10 cellular contexts compared by ENCODE assay signal in the genomic region with DNA sequence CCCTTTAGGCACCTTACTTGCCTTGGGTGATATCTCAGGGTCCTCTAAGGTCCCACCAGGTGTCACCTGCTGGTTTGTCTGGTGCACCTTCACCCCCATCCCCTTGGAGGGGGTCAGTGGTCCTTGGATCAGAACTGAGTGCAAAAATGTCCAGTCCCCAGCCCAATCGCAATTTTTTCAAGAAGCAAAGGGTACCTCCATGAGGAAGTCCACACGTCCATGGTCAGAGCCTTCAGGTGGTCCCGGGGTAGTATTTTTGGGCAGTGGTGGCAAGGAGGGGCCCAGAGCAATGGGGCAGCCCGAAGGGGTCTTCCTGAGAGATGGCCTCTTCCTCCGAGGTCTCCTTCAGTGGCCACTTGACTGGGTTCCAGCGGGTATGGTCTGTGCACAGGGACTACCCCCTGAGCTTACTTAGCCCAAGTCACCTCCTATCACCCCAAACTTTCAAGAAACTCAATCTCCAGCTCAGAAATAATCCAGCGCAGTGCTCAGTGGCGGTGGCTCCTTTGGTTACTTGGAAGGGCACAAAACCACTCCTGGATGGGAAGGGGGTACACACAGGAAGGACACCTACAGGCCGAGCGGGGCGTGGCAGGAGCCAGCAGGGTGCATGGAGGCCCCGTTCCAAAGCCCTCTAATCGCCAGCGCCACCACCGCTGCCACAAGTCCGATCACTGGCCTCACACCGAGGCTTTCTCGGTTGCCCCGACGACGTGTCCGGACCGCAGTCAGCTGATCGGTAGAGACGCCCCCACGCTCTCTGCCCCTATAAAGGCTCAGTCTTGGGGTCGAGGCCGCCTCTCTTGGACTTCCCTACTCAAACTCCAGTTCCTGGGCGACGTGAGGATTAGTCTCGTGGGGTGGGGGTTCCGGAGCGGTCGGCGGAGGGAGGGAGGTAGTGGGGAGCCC. TPM values are rescaled to one million over a fixed set of nuclear protein-coding genes. Genes with fewer than 3 reads are reported as not detected.
DNase-seq lines count a peak whose midpoint lies in the region; ATAC-seq and TF ChIP-seq lines count a peak whose summit lies in the region.
"Had no signal": no experiment of that assay in that cellular context is flagged by ENCODE, and none has a peak within 500 bp of the region (broad histone marks: within the 10 kb centered on the region; RNA-seq: fewer than 3 reads in every experiment).

No MANE protein-coding gene starts in this region.

- peak; percentile 47 for DNase-seq in AG20443 (ENCODE audit: low spot score)
- peak; percentile 57 for DNase-seq in activated naive CD4-positive, alpha-beta T cell treated with anti-CD3 and anti-CD28 coated beads, Interleukin-2, amount 10 ng/mL, durations not matched to agents 7 days and 5 days
- DNase-seq in heart left ventricle = peak in 3 of 5 donors; percentile 45 to 72 (median 56)
- peak; percentile 44 to 92 (median 60) for DNase-seq in posterior cingulate gyrus

- TF ChIP-seq POLR2A in heart left ventricle (IDR thresholded peaks at IDR 0.05) (no peak), GM18505 (IDR thresholded peaks at IDR 0.05; ENCODE audit: borderline replicate concordance, extremely low read depth, insufficient read depth, insufficient read length) (no peak)

- peaks cover 14% of the 10 kb centered on the region for H3K36me3 Mint-ChIP-seq in activated naive CD4-positive, alpha-beta T cell treated with anti-CD3 and anti-CD28 coated beads, Interleukin-2, amount 10 ng/mL, durations not matched to agents 7 days and 5 days

- H3K27ac ChIP-seq in OCI-LY3 (ENCODE audit: low read length) (no peak overlapping the region), heart left ventricle (peak overlapping the region in 1 of 12 donors; percentile 24)

- peaks cover 31% of the 10 kb centered on the region for H3K27me3 Mint-ChIP-seq in activated naive CD4-positive, alpha-beta T cell treated with anti-CD3 and anti-CD28 coated beads, Interleukin-2, amount 10 ng/mL, durations not matched to agents 7 days and 5 days

- no peaks in the 10 kb centered on the region for H3K9me3 Mint-ChIP-seq in activated naive CD4-positive, alpha-beta T cell treated with anti-CD3 and anti-CD28 coated beads, Interleukin-2, amount 10 ng/mL, durations not matched to agents 7 days and 5 days

- CTCF ChIA-PET in activated naive CD4-positive, alpha-beta T cell treated with anti-CD3 and anti-CD28 coated beads, Interleukin-2, amount 10 ng/mL, durations not matched to agents 7 days and 5 days (lab: Charles Lee) = interaction anchor here (0.9 to 11.5 kb wide), 2 partner anchors 14 to 17 kb away, joined by 3 to 130 read pairs; a partner anchor contains a TSS

- no peak overlapping the region for H2AFZ ChIP-seq in OCI-LY3 (ENCODE audit: low read depth, low read length)

- H3K4me2 ChIP-seq in OCI-LY3 (ENCODE audit: low read length) = 0 out of 2 replicates have a peak overlapping the region, but pooled peaks have one; percentile 45

- H3K36me3 ChIP-seq in OCI-LY3 (replicated peaks; ENCODE audit: low read depth, low read length) = peaks cover 2% of the 10 kb centered on the region
- H3K36me3 ChIP-seq in heart left ventricle = peaks cover 0 to 11% (median 3%) of the 10 kb centered on the region in 9 donors
- H3K36me3 ChIP-seq: HAP-1 had no signal

- ATAC-seq in GM19372 (IDR thresholded peaks at IDR 0.05; ENCODE audit: low read depth, unreplicated experiment) (peak; percentile 42), heart left ventricle (peak; percentile 28 to 56 (median 34)), GM18505 (IDR thresholded peaks at IDR 0.05; ENCODE audit: unreplicated experiment) (no peak), GM18870 (IDR thresholded peaks at IDR 0.05; ENCODE audit: unreplicated experiment) (no peak)

- intact Hi-C loops in heart left ventricle (cut with DNase I) = loop anchor here in 2 of 10 donors (5.0 to 10.0 kb wide), 2 partner anchors 123 to 156 kb away; a partner anchor contains a TSS
- intact Hi-C loops in posterior cingulate gyrus (cut with DNase I) = no loop called here

- H3K4me3 Mint-ChIP-seq in activated naive CD4-positive, alpha-beta T cell treated with anti-CD3 and anti-CD28 coated beads, Interleukin-2, amount 10 ng/mL, durations not matched to agents 7 days and 5 days = no peak overlapping the region

- H3K9me3 ChIP-seq in OCI-LY3 (ENCODE audit: insufficient read depth, low read length) (no peaks in the 10 kb centered on the region), heart left ventricle (no peaks in the 10 kb centered on the region)
- H3K9me3 ChIP-seq: HAP-1 had no signal

- H3K79me2 ChIP-seq in OCI-LY3 (ENCODE audit: low read length) = no peaks in the 10 kb centered on the region

- no peaks in the 10 kb centered on the region for H3K4me1 ChIP-seq in OCI-LY3 (ENCODE audit: low read length)
- H3K4me1 ChIP-seq in heart left ventricle = peaks cover 0 to 26% (median 13%) of the 10 kb centered on the region in 12 donors

- H3K9ac ChIP-seq in OCI-LY3 (ENCODE audit: low read length) = no peak overlapping the region

- WGBS in heart left ventricle, 4 donors = 23 to 73% (median 24%) methylated on average over 10 to 35 of the region's 35 CpGs

- TF ChIP-seq CTCF in OCI-LY3 (IDR thresholded peaks at IDR 0.05; ENCODE audit: low read depth, low read length) (peak; percentile 47), heart left ventricle (IDR thresholded peaks at IDR 0.05) (peak in 9 of 12 donors; percentile 8 to 42 (median 32))

- no peaks in the 10 kb centered on the region for H3K27me3 ChIP-seq in OCI-LY3 (ENCODE audit: low read depth, low read length)
- no peaks in the 10 kb centered on the region for H3K27me3 ChIP-seq in heart left ventricle

- H3K4me3 ChIP-seq in OCI-LY3 (ENCODE audit: low read length) (no peak overlapping the region), heart left ventricle (peak overlapping the region in 11 of 12 donors; percentile 2 to 50 (median 40))
- H3K4me3 ChIP-seq: HAP-1 had no signal

- H3K27ac Mint-ChIP-seq in activated naive CD4-positive, alpha-beta T cell treated with anti-CD3 and anti-CD28 coated beads, Interleukin-2, amount 10 ng/mL, durations not matched to agents 7 days and 5 days = no peak overlapping the region

- H4K20me1 ChIP-seq in OCI-LY3 (ENCODE audit: insufficient read depth, low read length) = no peaks in the 10 kb centered on the region

- H3K4me1 Mint-ChIP-seq in activated naive CD4-positive, alpha-beta T cell treated with anti-CD3 and anti-CD28 coated beads, Interleukin-2, amount 10 ng/mL, durations not matched to agents 7 days and 5 days = peaks cover 50% of the 10 kb centered on the region

RNA-seq across cellular contexts. Expression of a gene that starts 4.5 kb away (rescaled TPM):
- 1 to 10 TPM in 2 of 9 donors, under 1 TPM in 3, not detected in 4; 0.35 to 2.3 (median 0.72) TPM for total RNA-seq in heart left ventricle
- polyA plus RNA-seq in heart left ventricle = under 1 TPM; 0.30 to 0.65 TPM
- total RNA-seq: renal cortical epithelial cell had no signal

RNA-seq across cellular contexts. Expression of a gene that starts 16.7 kb away (rescaled TPM):
- total RNA-seq in heart left ventricle = 10 to 100 TPM; 18.5 to 46.6 (median 29.2) TPM
- polyA plus RNA-seq in heart left ventricle = 10 to 100 TPM; 34.1 to 42.0 TPM

RNA-seq across cellular contexts. Expression of a gene that starts 16.9 kb away (rescaled TPM):
- total RNA-seq in heart left ventricle = under 1 TPM in 6 of 9 donors, not detected in 3; 0.11 to 0.75 (median 0.48) TPM
- under 1 TPM in 1 of 2 donors, not detected in 1; 0.14 TPM for polyA plus RNA-seq in heart left ventricle

RNA-seq across cellular contexts. Expression of a gene that starts 30.2 kb away (rescaled TPM):
- 10 to 100 TPM; 24.1 to 36.9 (median 32.8) TPM for total RNA-seq in heart left ventricle
- polyA plus RNA-seq in heart left ventricle = 10 to 100 TPM; 12.5 to 30.8 TPM

RNA-seq across cellular contexts. Expression of a gene that starts 33.0 kb away (rescaled TPM):
- total RNA-seq in heart left ventricle = 10 to 100 TPM; 15.7 to 68.1 (median 28.3) TPM
- 10 to 100 TPM; 33.5 to 35.4 TPM for polyA plus RNA-seq in heart left ventricle

Comparison
In these comparisons a context has a peak if more than half of its experiments do, and no peak if none do; other contexts are left out.
1. ATAC-seq: peak in GM19372 (single experiment) and heart left ventricle (4 of 4); none in GM18505 (single experiment) and GM18870 (single experiment).
2. Peak in every context shown above with its lines, with median percentiles within 50 percentile points of each other: DNase-seq.